Comparison of ENCODE assay signal across 14 cellular contexts in the genomic region with DNA sequence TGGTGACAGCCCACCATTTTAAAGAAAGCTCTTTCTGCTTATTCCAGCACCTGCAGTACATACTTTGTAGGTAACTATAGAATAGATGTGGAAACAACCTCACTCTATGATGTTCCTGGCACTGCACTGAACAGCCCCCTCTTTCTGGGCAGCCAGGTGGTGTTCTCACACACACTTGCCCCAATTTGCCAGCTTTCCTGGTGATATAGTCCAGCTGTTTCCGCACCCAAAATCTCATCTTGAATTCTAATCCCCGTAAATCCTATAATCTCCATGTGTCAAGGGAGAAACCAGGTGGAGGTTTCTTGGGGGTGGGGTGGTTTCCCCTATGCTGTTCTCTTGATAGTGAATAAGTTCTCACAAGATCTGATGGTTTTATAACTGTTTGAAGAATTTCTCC.
A peak's percentile ranks its signal among the peaks of the same experiment; 100 is the strongest.
DNase-seq lines count a peak whose midpoint lies in the region; FAIRE-seq and TF ChIP-seq lines count a peak whose summit lies in the region.
"Had no signal": no experiment of that assay in that cellular context is flagged by ENCODE, and none has a peak within 500 bp of the region (broad histone marks: within the 10 kb centered on the region; RNA-seq: fewer than 3 reads in every experiment).

No MANE protein-coding gene starts in this region.

- H4K8ac ChIP-seq in mesendoderm (ENCODE audit: low read depth, low read length), result no peak overlapping the region

- H3K27me3 ChIP-seq in mesendoderm (ENCODE audit: insufficient read depth, low read length, poor library complexity), result no peaks in the 10 kb centered on the region
- H3K27me3 ChIP-seq in tibial nerve, result no peaks in the 10 kb centered on the region
- H3K27me3 ChIP-seq: BLaER1 treated with 17β-estradiol and CSF1 and Interleukin-3, amounts not matched to agents 10 nM and 100 nM had no signal

- peak; percentile 93 for FAIRE-seq in D721Med (lab: Jason Lieb, UNC)

- no peaks in the 10 kb centered on the region for H3K9me3 ChIP-seq in tibial nerve

- H3K79me1 ChIP-seq in mesendoderm (ENCODE audit: low read length), result no peaks in the 10 kb centered on the region

- H3K9ac ChIP-seq in mesendoderm (ENCODE audit: low read length), result no peak overlapping the region
- H3K9ac ChIP-seq: BLaER1 treated with 17β-estradiol and CSF1 and Interleukin-3, amounts not matched to agents 10 nM and 100 nM had no signal

- intact Hi-C loops in Calu3 (cut with micrococcal nuclease; ENCODE audit: unreplicated experiment), result no loop called here

- no peak overlapping the region for H3K27ac Mint-ChIP-seq in Calu3 (ENCODE audit: unreplicated experiment)
- H3K27ac Mint-ChIP-seq: B cell; CD8-positive, alpha-beta T cell had no signal

- no peak overlapping the region for H3K4me2 ChIP-seq in mesendoderm (ENCODE audit: low read length)
- H3K4me2 ChIP-seq: BLaER1 treated with 17β-estradiol and CSF1 and Interleukin-3, amounts not matched to agents 10 nM and 100 nM had no signal

- H3K4ac ChIP-seq in mesendoderm (ENCODE audit: low read depth, low read length), result no peak overlapping the region

- H2AK5ac ChIP-seq in mesendoderm (ENCODE audit: low read length), result no peak overlapping the region

- no CpG with 5 or more reads among the region's 2 CpGs for WGBS in mesendoderm (ENCODE audit: extremely low coverage, insufficient coverage, low lambda C conversion rate)
- WGBS in tibial nerve, 2 donors, result 87% methylated on average over 2 of the region's 2 CpGs

- H3K36me3 ChIP-seq in mesendoderm (ENCODE audit: control insufficient read depth, insufficient read depth, low read length) (no peaks in the 10 kb centered on the region), tibial nerve (no peaks in the 10 kb centered on the region)
- H3K36me3 ChIP-seq: BLaER1 treated with 17β-estradiol and CSF1 and Interleukin-3, amounts not matched to agents 10 nM and 100 nM had no signal

- no peaks in the 10 kb centered on the region for H3K36me3 Mint-ChIP-seq in Calu3 (ENCODE audit: insufficient read depth, unreplicated experiment)
- H3K36me3 Mint-ChIP-seq: CD8-positive, alpha-beta T cell had no signal

- no peaks in the 10 kb centered on the region for H3K9me3 Mint-ChIP-seq in Calu3 (ENCODE audit: low read depth, unreplicated experiment)
- H3K9me3 Mint-ChIP-seq: CD8-positive, alpha-beta T cell had no signal

- no peaks in the 10 kb centered on the region for H3K79me2 ChIP-seq in mesendoderm (ENCODE audit: control insufficient read depth, insufficient read depth, low read length)

- TF ChIP-seq CTCF in D721Med (IDR thresholded peaks at IDR 0.05; ENCODE audit: insufficient read depth, missing control alignments) (no peak), Calu3 (IDR thresholded peaks at IDR 0.05; ENCODE audit: unreplicated experiment) (no peak), tibial nerve (IDR thresholded peaks at IDR 0.05) (no peak)

- H3K18ac ChIP-seq in mesendoderm (ENCODE audit: low read length), result no peak overlapping the region

- TF ChIP-seq POLR2A in tibial nerve (IDR thresholded peaks at IDR 0.05), result no peak

- BruUV-seq in Calu3 (replicated peaks; lab: Mats Ljungman, UMichigan), result no TSS peak

- H3K4me1 ChIP-seq in mesendoderm (ENCODE audit: control insufficient read depth, low read depth, low read length), result peaks cover 4% of the 10 kb centered on the region
- no peaks in the 10 kb centered on the region for H3K4me1 ChIP-seq in tibial nerve
- H3K4me1 ChIP-seq: BLaER1 treated with 17β-estradiol and CSF1 and Interleukin-3, amounts not matched to agents 10 nM and 100 nM had no signal

- peak overlapping the region; percentile 39 for H3K27ac ChIP-seq in mesendoderm (ENCODE audit: low read depth, low read length)
- no peak overlapping the region for H3K27ac ChIP-seq in tibial nerve
- H3K27ac ChIP-seq: BLaER1 treated with 17β-estradiol and CSF1 and Interleukin-3, amounts not matched to agents 10 nM and 100 nM had no signal

- no peak overlapping the region for H3K23ac ChIP-seq in mesendoderm (ENCODE audit: low read length)

- no peak overlapping the region for H2BK120ac ChIP-seq in mesendoderm (ENCODE audit: low read depth, low read length)

- peak; percentile 20 for DNase-seq in D721Med (ENCODE audit: insufficient read length, low spot score)
- peak; percentile 98 for DNase-seq in NCI-H82 treated with DMSO at 0.1 percent for 48 hours (lab: John Stamatoyannopoulos, UW; ENCODE audit: unreplicated experiment)
- DNase-seq in mesendoderm, result no peak
- DNase-seq in Calu3, result no peak
- DNase-seq in HCEC 1CT, result no peak
- DNase-seq in tibial nerve (ENCODE audit: low spot score in 2 of 2), result no peak
- DNase-seq in SW480 (ENCODE audit: low spot score), result no peak
- DNase-seq: CD8-positive, alpha-beta T cell; DMS79 treated with DMSO at 0.1 percent for 48 hours; GF-D8; GOT3; H7 had no signal

- H3K4me3 Mint-ChIP-seq in Calu3 (ENCODE audit: low read depth, unreplicated experiment), result no peak overlapping the region
- H3K4me3 Mint-ChIP-seq: B cell; CD8-positive, alpha-beta T cell had no signal

- no peak overlapping the region for H3K56ac ChIP-seq in mesendoderm (ENCODE audit: low read length)

- H4K5ac ChIP-seq in mesendoderm (ENCODE audit: low read length), result no peak overlapping the region

- H3K27me3 Mint-ChIP-seq in Calu3 (ENCODE audit: unreplicated experiment), result peaks cover 24% of the 10 kb centered on the region

- no peak for TF ChIP-seq EP300 in tibial nerve (IDR thresholded peaks at IDR 0.05)

- H3K4me3 ChIP-seq in mesendoderm (ENCODE audit: low read length) (no peak overlapping the region), tibial nerve (no peak overlapping the region)
- H3K4me3 ChIP-seq: BLaER1 treated with 17β-estradiol and CSF1 and Interleukin-3, amounts not matched to agents 10 nM and 100 nM had no signal

- H2BK15ac ChIP-seq in mesendoderm (replicated peaks; ENCODE audit: low read depth), result no peak overlapping the region

- CTCF ChIA-PET in Calu3 (lab: Charles Lee), result interaction anchor here (0.7 kb wide), 1 partner anchor 13 kb away, joined by 3 read pairs; no protein-coding TSS in a partner anchor

- peak overlapping the region; percentile 11 for H2BK5ac ChIP-seq in mesendoderm (ENCODE audit: low read length)

- H3K4me1 Mint-ChIP-seq in Calu3 (ENCODE audit: low read depth, unreplicated experiment), result no peaks in the 10 kb centered on the region
- H3K4me1 Mint-ChIP-seq: B cell had no signal

Comparison
In these comparisons a context has a peak if more than half of its experiments do, and no peak if none do; other contexts are left out.
1. DNase-seq: peak in D721Med (single experiment) and NCI-H82 treated with DMSO at 0.1 percent for 48 hours (single experiment); none in mesendoderm (single experiment), Calu3 (single experiment), HCEC 1CT (single experiment), tibial nerve (0 of 2) and SW480 (single experiment).